In the genomic region with DNA sequence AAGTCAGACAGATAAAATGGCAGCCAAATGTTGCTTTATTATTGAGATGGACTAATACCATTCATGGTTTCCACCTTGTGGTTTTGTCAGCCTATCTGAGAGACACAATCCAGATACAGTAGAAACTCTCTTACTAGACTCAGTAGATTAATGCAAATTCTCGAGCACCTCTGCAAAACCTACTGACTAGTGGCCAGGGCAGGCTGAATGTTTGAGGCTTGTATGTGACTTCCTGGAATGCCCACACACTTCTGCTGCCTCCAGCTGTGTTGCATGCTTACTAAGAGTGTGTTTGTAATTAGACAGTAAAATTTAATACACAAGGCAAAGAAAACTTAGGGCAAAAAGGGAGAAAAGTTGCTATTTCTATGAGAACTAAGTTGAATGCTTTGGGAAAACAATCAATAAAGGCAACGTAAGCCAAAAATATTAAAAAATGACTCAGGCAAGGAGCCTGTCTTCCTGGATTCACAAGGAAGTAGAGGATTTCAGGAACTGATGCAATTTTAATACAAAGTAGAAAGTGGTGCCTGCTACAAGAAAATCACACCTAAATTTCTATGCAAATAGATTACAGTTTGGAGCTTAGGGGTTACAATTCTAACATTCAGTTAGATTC, we compare ENCODE assay signal across 8 cellular contexts. TPM values are rescaled to one million over a fixed set of nuclear protein-coding genes. Genes with fewer than 3 reads are reported as not detected.
DNase-seq lines count a peak whose midpoint lies in the region; ATAC-seq and TF ChIP-seq lines count a peak whose summit lies in the region.

No MANE protein-coding gene starts in this region.

- DNase-seq in stimulated activated naive CD8-positive, alpha-beta T cell treated with anti-CD3 and anti-CD28 coated beads, Interleukin-15, Interleukin-2, amounts not matched to agents 100 U/mL and 50 U/mL, for 24 hours = no peak
- DNase-seq in stimulated activated naive CD8-positive, alpha-beta T cell treated with anti-CD3 and anti-CD28 coated beads, Interleukin-15, amount 100 ng/mL, for 72 hours = no peak
- DNase-seq in SKM-1 (lab: John Stamatoyannopoulos, UW; ENCODE audit: unreplicated experiment) = peak; percentile 21
- DNase-seq in activated T-cell treated with anti-CD3 and anti-CD28 coated beads for 4 hours = no peak
- no peak for DNase-seq in NCI-H1417 (lab: John Stamatoyannopoulos, UW)
- no peak for DNase-seq in WERI-Rb-1
- DNase-seq in prostate gland (ENCODE audit: low spot score) = no peak

- H3K9me3 ChIP-seq in WERI-Rb-1 (ENCODE audit: severe bottlenecking) = no peaks in the 10 kb centered on the region
- no peaks in the 10 kb centered on the region for H3K9me3 ChIP-seq in prostate gland

- H3K36me3 ChIP-seq in WERI-Rb-1 (no peaks in the 10 kb centered on the region), prostate gland (no peaks in the 10 kb centered on the region)

- H3K27me3 ChIP-seq in WERI-Rb-1 (ENCODE audit: insufficient read depth, low read depth, severe bottlenecking) (peaks cover 63% of the 10 kb centered on the region), prostate gland (replicated peaks; ENCODE audit: insufficient read depth) (no peaks in the 10 kb centered on the region)

- ATAC-seq in stimulated activated naive CD8-positive, alpha-beta T cell treated with anti-CD3 and anti-CD28 coated beads, Interleukin-15, Interleukin-2, amounts not matched to agents 100 U/mL and 50 U/mL, for 24 hours = peak; percentile 31
- ATAC-seq in stimulated activated naive CD8-positive, alpha-beta T cell treated with anti-CD3 and anti-CD28 coated beads, Interleukin-15, amount 100 ng/mL, for 72 hours = no peak
- peak; percentile 81 for ATAC-seq in HG02981 (IDR thresholded peaks at IDR 0.05; ENCODE audit: unreplicated experiment)

- TF ChIP-seq CTCF in WERI-Rb-1 (IDR thresholded peaks at IDR 0.05; ENCODE audit: low read depth, low read length) = no peak
- no peak for TF ChIP-seq CTCF in prostate gland (IDR thresholded peaks at IDR 0.05)

- H3K9me3 Mint-ChIP-seq in stimulated activated naive CD8-positive, alpha-beta T cell treated with anti-CD3 and anti-CD28 coated beads, Interleukin-15, amount 100 ng/mL, for 72 hours = no peaks in the 10 kb centered on the region

- intact Hi-C loops in prostate gland (cut with DNase I) = loop anchor here (10.0 kb wide), 1 partner anchor 1862 kb away; the partner anchor contains the start of gene GABRB2

- H3K27me3 Mint-ChIP-seq in stimulated activated naive CD8-positive, alpha-beta T cell treated with anti-CD3 and anti-CD28 coated beads, Interleukin-15, amount 100 ng/mL, for 72 hours = no peaks in the 10 kb centered on the region

- no peak overlapping the region for H3K4me3 Mint-ChIP-seq in stimulated activated naive CD8-positive, alpha-beta T cell treated with anti-CD3 and anti-CD28 coated beads, Interleukin-15, amount 100 ng/mL, for 72 hours

- H3K27ac ChIP-seq in WERI-Rb-1 (no peak overlapping the region), prostate gland (no peak overlapping the region)

- no peaks in the 10 kb centered on the region for H3K4me1 ChIP-seq in prostate gland (replicated peaks)

- 63% methylated on average over 2 of the region's 2 CpGs for WGBS in prostate gland

- H3K4me3 ChIP-seq in WERI-Rb-1 (ENCODE audit: low read depth, low read length) = no peak overlapping the region
- no peak overlapping the region for H3K4me3 ChIP-seq in prostate gland

- no peaks in the 10 kb centered on the region for H3K4me1 Mint-ChIP-seq in stimulated activated naive CD8-positive, alpha-beta T cell treated with anti-CD3 and anti-CD28 coated beads, Interleukin-15, amount 100 ng/mL, for 72 hours

- no peak overlapping the region for H3K27ac Mint-ChIP-seq in stimulated activated naive CD8-positive, alpha-beta T cell treated with anti-CD3 and anti-CD28 coated beads, Interleukin-15, amount 100 ng/mL, for 72 hours

- no peak for TF ChIP-seq POLR2A in prostate gland (IDR thresholded peaks at IDR 0.05)

RNA-seq across cellular contexts. Expression of gene CCNG1, which starts 30.3 kb away (rescaled TPM):
- total RNA-seq in prostate gland = 100 to 1,000 TPM; 107 to 181 TPM

RNA-seq across cellular contexts. Expression of gene NUDCD2, which starts 52.8 kb away (rescaled TPM):
- total RNA-seq in prostate gland = 1 to 10 TPM; 8.0 to 8.6 TPM

RNA-seq across cellular contexts. Expression of gene HMMR, which starts 53.3 kb away (rescaled TPM):
- total RNA-seq in prostate gland = 1 to 10 TPM; 1.7 to 1.8 TPM
